ENCODE assay signal across 13 cellular contexts in genomic region chr13:74556002-74556551, GRCh38.
"Had no signal": no experiment of that assay in that cellular context is flagged by ENCODE, and none has a peak within 500 bp of the region (broad histone marks: within the 10 kb centered on the region; RNA-seq: fewer than 3 reads in every experiment).

No MANE protein-coding gene starts in this region.

- H3K4me1 ChIP-seq: adrenal gland had no signal

- H3K27me3 ChIP-seq: adrenal gland, ovary had no signal

- H3K9me3 Mint-ChIP-seq: activated CD4-positive, alpha-beta memory T cell treated with anti-CD3 and anti-CD28 coated beads, Interleukin-2, amount 10 ng/mL, durations not matched to agents 7 days and 5 days; activated naive CD4-positive, alpha-beta T cell treated with anti-CD3 and anti-CD28 coated beads, Interleukin-2, amount 50 U/mL, for 24 hours; activated T-cell treated with anti-CD3 and anti-CD28 coated beads, Interleukin-2, amount 50 U/mL, for 24 hours; nephron; stimulated activated effector memory CD8-positive, alpha-beta T cell treated with anti-CD3 and anti-CD28 coated beads, Interleukin-12 subunit alpha, Interleukin-12 subunit beta, amount 100 ng/mL, for 72 hours had no signal

- H3K4me3 Mint-ChIP-seq: activated CD4-positive, alpha-beta memory T cell treated with anti-CD3 and anti-CD28 coated beads, Interleukin-2, amount 10 ng/mL, durations not matched to agents 7 days and 5 days; activated naive CD4-positive, alpha-beta T cell treated with anti-CD3 and anti-CD28 coated beads, Interleukin-2, amount 50 U/mL, for 24 hours; activated T-cell treated with anti-CD3 and anti-CD28 coated beads, Interleukin-2, amount 50 U/mL, for 24 hours; nephron; stimulated activated effector memory CD8-positive, alpha-beta T cell treated with anti-CD3 and anti-CD28 coated beads, Interleukin-12 subunit alpha, Interleukin-12 subunit beta, amount 100 ng/mL, for 72 hours had no signal

- H3K36me3 ChIP-seq: adrenal gland, ovary, thoracic aorta had no signal

- H3K4me3 ChIP-seq: adrenal gland, ovary, thoracic aorta had no signal

- H3K27me3 Mint-ChIP-seq: activated CD4-positive, alpha-beta memory T cell treated with anti-CD3 and anti-CD28 coated beads, Interleukin-2, amount 10 ng/mL, durations not matched to agents 7 days and 5 days; activated naive CD4-positive, alpha-beta T cell treated with anti-CD3 and anti-CD28 coated beads, Interleukin-2, amount 50 U/mL, for 24 hours; activated T-cell treated with anti-CD3 and anti-CD28 coated beads, Interleukin-2, amount 50 U/mL, for 24 hours had no signal

- H3K36me3 Mint-ChIP-seq: activated naive CD4-positive, alpha-beta T cell treated with anti-CD3 and anti-CD28 coated beads, Interleukin-2, amount 50 U/mL, for 24 hours; stimulated activated effector memory CD8-positive, alpha-beta T cell treated with anti-CD3 and anti-CD28 coated beads, Interleukin-12 subunit alpha, Interleukin-12 subunit beta, amount 100 ng/mL, for 72 hours had no signal

- DNase-seq: activated CD4-positive, alpha-beta memory T cell treated with anti-CD3 and anti-CD28 coated beads, Interleukin-2, amount 10 ng/mL, durations not matched to agents 7 days and 5 days; activated CD4-positive, alpha-beta T cell treated with anti-CD3 and anti-CD28 coated beads for 4 hours; activated T-cell treated with anti-CD3 and anti-CD28 coated beads, Interleukin-2, amount 50 U/mL, for 24 hours; adrenal gland; caudate nucleus; kidney glomerular epithelial cell; mesendoderm; ovary; stimulated activated CD4-positive, alpha-beta T cell treated with anti-CD3 and anti-CD28 coated beads, Interleukin-12 subunit alpha, Interleukin-12 subunit beta, amount 100 ng/mL, for 4 hours had no signal

- H3K4me1 Mint-ChIP-seq: activated naive CD4-positive, alpha-beta T cell treated with anti-CD3 and anti-CD28 coated beads, Interleukin-2, amount 50 U/mL, for 24 hours; stimulated activated effector memory CD8-positive, alpha-beta T cell treated with anti-CD3 and anti-CD28 coated beads, Interleukin-12 subunit alpha, Interleukin-12 subunit beta, amount 100 ng/mL, for 72 hours had no signal

- H3K27ac Mint-ChIP-seq: activated CD4-positive, alpha-beta memory T cell treated with anti-CD3 and anti-CD28 coated beads, Interleukin-2, amount 10 ng/mL, durations not matched to agents 7 days and 5 days; activated naive CD4-positive, alpha-beta T cell treated with anti-CD3 and anti-CD28 coated beads, Interleukin-2, amount 50 U/mL, for 24 hours; activated T-cell treated with anti-CD3 and anti-CD28 coated beads, Interleukin-2, amount 50 U/mL, for 24 hours; stimulated activated effector memory CD8-positive, alpha-beta T cell treated with anti-CD3 and anti-CD28 coated beads, Interleukin-12 subunit alpha, Interleukin-12 subunit beta, amount 100 ng/mL, for 72 hours had no signal

- H3K27ac ChIP-seq: adrenal gland, ovary, thoracic aorta had no signal

- H3K9me3 ChIP-seq: adrenal gland, ovary, thoracic aorta had no signal
